ENCODE assay signal across 17 cellular contexts in genomic region chr16:88813396-88814143, GRCh38. TPM values are rescaled to one million over a fixed set of nuclear protein-coding genes. Genes with fewer than 3 reads are reported as not detected.
DNase-seq lines count a peak whose midpoint lies in the region; ATAC-seq, FAIRE-seq and TF ChIP-seq lines count a peak whose summit lies in the region.
"Had no signal": no experiment of that assay in that cellular context is flagged by ENCODE, and none has a peak within 500 bp of the region (broad histone marks: within the 10 kb centered on the region; RNA-seq: fewer than 3 reads in every experiment).

No MANE protein-coding gene starts in this region.

- H3K4me2 ChIP-seq in BLaER1 treated with 17β-estradiol and CSF1 and Interleukin-3, amounts not matched to agents 10 nM and 100 nM: peak overlapping the region in 7 of 11 experiments; percentile 75 to 99 (median 97); a peak in 11 of 22 replicates

- H3K27ac Mint-ChIP-seq in CD8-positive, alpha-beta T cell: no peak overlapping the region
- no peak overlapping the region for H3K27ac Mint-ChIP-seq in activated T-helper 2 cell treated with anti-CD3 and anti-CD28 coated beads, Interferon-gamma antibody, Interleukin-2, Interleukin-4, amounts not matched to agents 10 μg/mL and 5 μg/mL and 100 μg/mL, durations not matched to agents 14 hours and 24 hours and 36 hours
- H3K27ac Mint-ChIP-seq in nephron: peak overlapping the region; percentile 38 to 50 (median 42)
- H3K27ac Mint-ChIP-seq in Calu3 (ENCODE audit: unreplicated experiment): no peak overlapping the region

- intact Hi-C loops in CD8-positive, alpha-beta T cell (cut with DNase I, micrococcal nuclease): loop anchor here in 1 of 2 experiments (5.0 kb wide), 3 partner anchors 151 to 749 kb away; partner anchors contain the start of genes MVD, RPL13 and ZFPM1
- intact Hi-C loops in activated T-helper 2 cell treated with anti-CD3 and anti-CD28 coated beads, Interferon-gamma antibody, Interleukin-2, Interleukin-4, amounts not matched to agents 10 μg/mL and 5 μg/mL and 100 μg/mL, durations not matched to agents 14 hours and 24 hours and 36 hours (cut with micrococcal nuclease): loop anchor here (2.0 to 5.0 kb wide), 2 partner anchors 43 to 404 kb away; partner anchors contain the start of genes GALNS, TRAPPC2L and ZNF778
- intact Hi-C loops in Calu3 (cut with micrococcal nuclease; ENCODE audit: unreplicated experiment): loop anchor here (2.0 kb wide), 1 partner anchor 357 kb away; the partner anchor contains the start of gene CDH15

- H3K9ac ChIP-seq in BLaER1 treated with 17β-estradiol and CSF1 and Interleukin-3, amounts not matched to agents 10 nM and 100 nM: peak overlapping the region in 1 of 11 experiments; percentile 29; a peak in 2 of 22 replicates

- H4K20me1 ChIP-seq in BLaER1 treated with 17β-estradiol and CSF1 and Interleukin-3, amounts not matched to agents 10 nM and 100 nM: peaks cover 14 to 64% (median 38%) of the 10 kb centered on the region in 11 experiments; a peak in 21 of 22 replicates

- DNase-seq in CD8-positive, alpha-beta T cell: no peak
- DNase-seq in activated T-helper 2 cell treated with anti-CD3 and anti-CD28 coated beads, Interferon-gamma antibody, Interleukin-2, Interleukin-4, amounts not matched to agents 10 μg/mL and 5 μg/mL and 100 μg/mL, durations not matched to agents 14 hours and 24 hours and 36 hours (ENCODE audit: low spot score): no peak
- DNase-seq in GM19239 (ENCODE audit: insufficient read length, low spot score) (no peak), Calu3 (no peak), dermis blood vessel endothelial cell (no peak)
- DNase-seq: aorta, COR-L47, GF-D8, NCI-H146, NCI-H510A, PC-3 had no signal

- H3K4me1 ChIP-seq in BLaER1 treated with 17β-estradiol and CSF1 and Interleukin-3, amounts not matched to agents 10 nM and 100 nM: peaks cover 34 to 54% (median 40%) of the 10 kb centered on the region in 10 experiments
- H3K4me1 ChIP-seq in CD8-positive, alpha-beta T cell (ENCODE audit: insufficient read depth, low read length): peaks cover 21% of the 10 kb centered on the region

- H3K4me3 ChIP-seq in BLaER1 treated with 17β-estradiol and CSF1 and Interleukin-3, amounts not matched to agents 10 nM and 100 nM: no peak overlapping the region
- no peak overlapping the region for H3K4me3 ChIP-seq in CD8-positive, alpha-beta T cell (ENCODE audit: low read depth, low read length)

- POLR2A ChIA-PET in CD8-positive, alpha-beta T cell (lab: Charles Lee): interaction anchor here (1.3 to 4.0 kb wide), 5 partner anchors 10 to 243 kb away, joined by 4 to 35 read pairs (median 11); partner anchors contain the start of genes CDT1, GALNS, TRAPPC2L and ZC3H18

- TF ChIP-seq CTCF in CD8-positive, alpha-beta T cell (IDR thresholded peaks at IDR 0.05): no peak
- TF ChIP-seq CTCF in nephron (IDR thresholded peaks at IDR 0.05; ENCODE audit: unreplicated experiment in 3 of 3) (no peak), Calu3 (IDR thresholded peaks at IDR 0.05; ENCODE audit: unreplicated experiment) (no peak)

- BruUV-seq in Calu3 (replicated peaks; lab: Mats Ljungman, UMichigan): no TSS peak

- CTCF ChIA-PET in CD8-positive, alpha-beta T cell (lab: Charles Lee): interaction anchor here (2.1 to 2.3 kb wide), 2 partner anchors 44 to 76 kb away, joined by 7 to 14 read pairs; partner anchors contain the start of genes GALNS and TRAPPC2L
- CTCF ChIA-PET in Calu3 (lab: Charles Lee): interaction anchor here (0.6 to 1.2 kb wide), 3 partner anchors 14 to 356 kb away, joined by 3 to 4 read pairs (median 3); no protein-coding TSS in a partner anchor

- H3K36me3 ChIP-seq in BLaER1 treated with 17β-estradiol and CSF1 and Interleukin-3, amounts not matched to agents 10 nM and 100 nM: peaks cover 10 to 21% (median 17%) of the 10 kb centered on the region in 11 experiments; a peak in 21 of 22 replicates
- H3K36me3 ChIP-seq in CD8-positive, alpha-beta T cell (ENCODE audit: insufficient read depth, low read length): peaks cover 12% of the 10 kb centered on the region

- no peaks in the 10 kb centered on the region for H3K9me3 Mint-ChIP-seq in CD8-positive, alpha-beta T cell
- no peaks in the 10 kb centered on the region for H3K9me3 Mint-ChIP-seq in activated T-helper 2 cell treated with anti-CD3 and anti-CD28 coated beads, Interferon-gamma antibody, Interleukin-2, Interleukin-4, amounts not matched to agents 10 μg/mL and 5 μg/mL and 100 μg/mL, durations not matched to agents 14 hours and 24 hours and 36 hours
- no peaks in the 10 kb centered on the region for H3K9me3 Mint-ChIP-seq in nephron
- no peaks in the 10 kb centered on the region for H3K9me3 Mint-ChIP-seq in Calu3 (ENCODE audit: low read depth, unreplicated experiment)

- H3K27ac ChIP-seq in BLaER1 treated with 17β-estradiol and CSF1 and Interleukin-3, amounts not matched to agents 10 nM and 100 nM: peak overlapping the region in 7 of 11 experiments; percentile 91 to 99 (median 96); a peak in 6 of 22 replicates
- H3K27ac ChIP-seq in CD8-positive, alpha-beta T cell (ENCODE audit: low read depth, low read length): no peak overlapping the region

- no peak for FAIRE-seq in GM19239 (lab: Jason Lieb, UNC)
- FAIRE-seq: colon, keratinocyte had no signal

- H3K36me3 Mint-ChIP-seq in CD8-positive, alpha-beta T cell: peaks cover 11% of the 10 kb centered on the region
- H3K36me3 Mint-ChIP-seq in activated T-helper 2 cell treated with anti-CD3 and anti-CD28 coated beads, Interferon-gamma antibody, Interleukin-2, Interleukin-4, amounts not matched to agents 10 μg/mL and 5 μg/mL and 100 μg/mL, durations not matched to agents 14 hours and 24 hours and 36 hours (ENCODE audit: low read depth): peaks cover 22% of the 10 kb centered on the region
- H3K36me3 Mint-ChIP-seq in nephron (ENCODE audit: low read depth): peaks cover 5% of the 10 kb centered on the region
- H3K36me3 Mint-ChIP-seq in Calu3 (ENCODE audit: insufficient read depth, unreplicated experiment): peaks cover 57% of the 10 kb centered on the region

- H3K4me1 Mint-ChIP-seq in CD8-positive, alpha-beta T cell (ENCODE audit: low read depth): peaks cover 18% of the 10 kb centered on the region
- peaks cover 9% of the 10 kb centered on the region for H3K4me1 Mint-ChIP-seq in activated T-helper 2 cell treated with anti-CD3 and anti-CD28 coated beads, Interferon-gamma antibody, Interleukin-2, Interleukin-4, amounts not matched to agents 10 μg/mL and 5 μg/mL and 100 μg/mL, durations not matched to agents 14 hours and 24 hours and 36 hours (ENCODE audit: low read depth)
- H3K4me1 Mint-ChIP-seq in nephron (no peaks in the 10 kb centered on the region), Calu3 (ENCODE audit: low read depth, unreplicated experiment) (peaks cover 12% of the 10 kb centered on the region)

- H3K4me3 Mint-ChIP-seq in CD8-positive, alpha-beta T cell: peak overlapping the region; percentile 50
- peak overlapping the region; percentile 45 for H3K4me3 Mint-ChIP-seq in activated T-helper 2 cell treated with anti-CD3 and anti-CD28 coated beads, Interferon-gamma antibody, Interleukin-2, Interleukin-4, amounts not matched to agents 10 μg/mL and 5 μg/mL and 100 μg/mL, durations not matched to agents 14 hours and 24 hours and 36 hours (ENCODE audit: low read depth)
- H3K4me3 Mint-ChIP-seq in nephron: peak overlapping the region; percentile 49 to 75 (median 73)
- no peak overlapping the region for H3K4me3 Mint-ChIP-seq in Calu3 (ENCODE audit: low read depth, unreplicated experiment)

- H3K27me3 ChIP-seq in BLaER1 treated with 17β-estradiol and CSF1 and Interleukin-3, amounts not matched to agents 10 nM and 100 nM: no peaks in the 10 kb centered on the region
- no peaks in the 10 kb centered on the region for H3K27me3 ChIP-seq in CD8-positive, alpha-beta T cell (ENCODE audit: insufficient read depth, low read length)
- H3K27me3 ChIP-seq: heart left ventricle had no signal

- ATAC-seq in CD8-positive, alpha-beta T cell: no peak
- ATAC-seq in GM21423 (IDR thresholded peaks at IDR 0.05; ENCODE audit: unreplicated experiment): no peak
- ATAC-seq: heart left ventricle, PC-3 had no signal

- H3K27me3 Mint-ChIP-seq in CD8-positive, alpha-beta T cell (ENCODE audit: low read depth): no peaks in the 10 kb centered on the region
- no peaks in the 10 kb centered on the region for H3K27me3 Mint-ChIP-seq in activated T-helper 2 cell treated with anti-CD3 and anti-CD28 coated beads, Interferon-gamma antibody, Interleukin-2, Interleukin-4, amounts not matched to agents 10 μg/mL and 5 μg/mL and 100 μg/mL, durations not matched to agents 14 hours and 24 hours and 36 hours (ENCODE audit: low read depth)
- H3K27me3 Mint-ChIP-seq in nephron (ENCODE audit: low read depth) (no peaks in the 10 kb centered on the region), Calu3 (ENCODE audit: unreplicated experiment) (no peaks in the 10 kb centered on the region)

- H3K9me3 ChIP-seq in BLaER1 treated with 17β-estradiol and CSF1 and Interleukin-3, amounts not matched to agents 10 nM and 100 nM (replicated peaks in 1 of 11): peaks cover 0 to 8% (median 5%) of the 10 kb centered on the region in 11 experiments; a peak in 11 of 22 replicates
- H3K9me3 ChIP-seq in CD8-positive, alpha-beta T cell (ENCODE audit: low read length): no peaks in the 10 kb centered on the region
- H3K9me3 ChIP-seq: heart left ventricle had no signal

RNA-seq across cellular contexts. Expression of gene APRT, which starts 1.8 kb away (rescaled TPM):
- total RNA-seq in CD8-positive, alpha-beta T cell: 100 to 1,000 TPM; 171 to 178 TPM
- 294 and 300 TPM in 2 replicates for total RNA-seq in activated T-helper 2 cell treated with anti-CD3 and anti-CD28 coated beads, Interferon-gamma antibody, Interleukin-2, Interleukin-4, amounts not matched to agents 10 μg/mL and 5 μg/mL and 100 μg/mL, durations not matched to agents 14 hours and 24 hours and 36 hours
- 203 and 207 TPM in 2 replicates for total RNA-seq in Calu3 (2022)
- 100 and 138 TPM in 2 replicates for total RNA-seq in dermis blood vessel endothelial cell

RNA-seq across cellular contexts. Expression of gene CDT1, which starts 10.0 kb away (rescaled TPM):
- total RNA-seq in CD8-positive, alpha-beta T cell: 1 to 10 TPM; 1.2 to 2.3 TPM
- total RNA-seq in activated T-helper 2 cell treated with anti-CD3 and anti-CD28 coated beads, Interferon-gamma antibody, Interleukin-2, Interleukin-4, amounts not matched to agents 10 μg/mL and 5 μg/mL and 100 μg/mL, durations not matched to agents 14 hours and 24 hours and 36 hours: 79.9 and 90.9 TPM in 2 replicates
- 74.8 and 82.5 TPM in 2 replicates for total RNA-seq in Calu3 (2022)
- total RNA-seq in dermis blood vessel endothelial cell: 5.8 and 22.2 TPM in 2 replicates

RNA-seq across cellular contexts. Expression of gene PIEZO1, which starts 28.6 kb away (rescaled TPM):
- 10 to 100 TPM; 67.4 to 70.1 TPM for total RNA-seq in CD8-positive, alpha-beta T cell
- 240 and 255 TPM in 2 replicates for total RNA-seq in activated T-helper 2 cell treated with anti-CD3 and anti-CD28 coated beads, Interferon-gamma antibody, Interleukin-2, Interleukin-4, amounts not matched to agents 10 μg/mL and 5 μg/mL and 100 μg/mL, durations not matched to agents 14 hours and 24 hours and 36 hours
- total RNA-seq in Calu3 (2022) (177 and 199 TPM in 2 replicates), dermis blood vessel endothelial cell (354 and 766 TPM in 2 replicates)

RNA-seq across cellular contexts. Expression of gene GALNS, which starts 43.2 kb away (rescaled TPM):
- 10 to 100 TPM; 16.0 to 20.0 TPM for total RNA-seq in CD8-positive, alpha-beta T cell
- 26.1 and 27.8 TPM in 2 replicates for total RNA-seq in activated T-helper 2 cell treated with anti-CD3 and anti-CD28 coated beads, Interferon-gamma antibody, Interleukin-2, Interleukin-4, amounts not matched to agents 10 μg/mL and 5 μg/mL and 100 μg/mL, durations not matched to agents 14 hours and 24 hours and 36 hours
- total RNA-seq in Calu3 (2022) (50.4 and 55.0 TPM in 2 replicates), dermis blood vessel endothelial cell (25.0 and 26.3 TPM in 2 replicates)

RNA-seq across cellular contexts. Expression of gene TRAPPC2L, which starts 43.4 kb away (rescaled TPM):
- total RNA-seq in CD8-positive, alpha-beta T cell: 10 to 100 TPM; 53.4 to 56.5 TPM
- 56.5 and 57.5 TPM in 2 replicates for total RNA-seq in activated T-helper 2 cell treated with anti-CD3 and anti-CD28 coated beads, Interferon-gamma antibody, Interleukin-2, Interleukin-4, amounts not matched to agents 10 μg/mL and 5 μg/mL and 100 μg/mL, durations not matched to agents 14 hours and 24 hours and 36 hours
- 79.1 and 110 TPM in 2 replicates for total RNA-seq in Calu3 (2022)
- 31.6 and 46.6 TPM in 2 replicates for total RNA-seq in dermis blood vessel endothelial cell

Comparison
In these comparisons a context has a peak if more than half of its experiments do, and no peak if none do; other contexts are left out.
1. H3K27ac Mint-ChIP-seq: peak in nephron (3 of 3); none in CD8-positive, alpha-beta T cell (single experiment), activated T-helper 2 cell treated with anti-CD3 and anti-CD28 coated beads, Interferon-gamma antibody, Interleukin-2, Interleukin-4, amounts not matched to agents 10 μg/mL and 5 μg/mL and 100 μg/mL, durations not matched to agents 14 hours and 24 hours and 36 hours (single experiment) and Calu3 (single experiment).